Comparison of ENCODE assay signal across 29 cellular contexts in the genomic region with DNA sequence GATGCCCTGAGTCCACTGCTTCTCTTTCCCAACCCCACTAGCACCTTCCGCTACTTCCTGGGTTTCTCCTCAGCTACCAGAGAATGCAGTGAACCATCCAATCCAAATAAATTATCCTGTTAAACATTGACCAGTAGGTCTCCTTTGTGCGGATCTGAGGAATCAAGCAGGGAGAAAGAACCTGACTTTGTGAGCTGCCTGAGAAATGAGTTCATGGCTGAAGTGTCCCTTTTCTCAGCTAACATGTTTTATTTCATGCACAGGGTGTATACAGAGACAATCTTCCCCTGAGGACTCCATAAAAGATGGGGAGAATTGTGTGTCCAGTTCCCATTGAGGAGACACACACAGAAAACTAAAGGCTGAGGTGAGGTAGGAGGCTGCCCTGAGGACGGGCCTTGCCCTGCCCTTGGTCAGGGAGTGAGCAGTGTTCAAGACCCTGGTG.
A peak's percentile ranks its signal among the peaks of the same experiment; 100 is the strongest.
DNase-seq lines count a peak whose midpoint lies in the region; ATAC-seq and TF ChIP-seq lines count a peak whose summit lies in the region.
"Had no signal": no experiment of that assay in that cellular context is flagged by ENCODE, and none has a peak within 500 bp of the region (broad histone marks: within the 10 kb centered on the region; RNA-seq: fewer than 3 reads in every experiment).

No MANE protein-coding gene starts in this region.

- H3K9me3 ChIP-seq in endodermal cell (ENCODE audit: control insufficient read depth, low read length): no peaks in the 10 kb centered on the region
- H3K9me3 ChIP-seq in SJCRH30 (replicated peaks): no peaks in the 10 kb centered on the region
- H3K9me3 ChIP-seq: esophagus squamous epithelium had no signal

- H3K9me3 Mint-ChIP-seq in endodermal cell: no peaks in the 10 kb centered on the region
- no peaks in the 10 kb centered on the region for H3K9me3 Mint-ChIP-seq in stimulated activated effector memory CD8-positive, alpha-beta T cell treated with anti-CD3 and anti-CD28 coated beads, Interleukin-12 subunit alpha, Interleukin-12 subunit beta, amount 100 ng/mL, for 72 hours
- H3K9me3 Mint-ChIP-seq: activated naive CD8-positive, alpha-beta T cell treated with anti-CD3 and anti-CD28 coated beads, Interleukin-2, amount 10 ng/mL, durations not matched to agents 7 days and 5 days; CD4-positive, alpha-beta T cell; effector memory CD8-positive, alpha-beta T cell; GM23338; stimulated activated naive CD8-positive, alpha-beta T cell treated with anti-CD3 and anti-CD28 coated beads, Interleukin-15, amount 100 ng/mL, for 72 hours had no signal

- ATAC-seq in left lobe of liver: peak; percentile 27
- peak; percentile 11 for ATAC-seq in stimulated activated effector memory CD8-positive, alpha-beta T cell treated with anti-CD3 and anti-CD28 coated beads, Interleukin-12 subunit alpha, Interleukin-12 subunit beta, amount 100 ng/mL, for 72 hours
- no peak for ATAC-seq in HG02759 (IDR thresholded peaks at IDR 0.05; ENCODE audit: unreplicated experiment)
- ATAC-seq: activated CD4-positive, alpha-beta T cell treated with anti-CD3 and anti-CD28 coated beads for 36 hours; activated CD8-positive, alpha-beta T cell treated with anti-CD3 and anti-CD28 coated beads, Interleukin-2, amount 10 ng/mL, durations not matched to agents 7 days and 5 days; effector memory CD8-positive, alpha-beta T cell; GM23338; SK-N-SH treated with all-trans-retinoic acid at 6 μM for 48 hours; stimulated activated naive CD8-positive, alpha-beta T cell treated with anti-CD3 and anti-CD28 coated beads, Interleukin-15, amount 100 ng/mL, for 72 hours had no signal

- H3K4me3 ChIP-seq in endodermal cell (ENCODE audit: low read length) (peak overlapping the region; percentile 18), SJCRH30 (no peak overlapping the region)
- H3K4me3 ChIP-seq: esophagus squamous epithelium, GM23338 had no signal

- no peak overlapping the region for H3K9ac ChIP-seq in endodermal cell (ENCODE audit: extremely low read depth, low read length, poor library complexity, severe bottlenecking)

- no peak for TF ChIP-seq CTCF in endodermal cell (conservative IDR thresholded peaks at IDR 0.05)

- DNase-seq in NCI-H510A treated with DMSO at 0.1 percent for 48 hours (lab: John Stamatoyannopoulos, UW): peak; percentile 5
- no peak for DNase-seq in NCI-H510A (lab: John Stamatoyannopoulos, UW)
- no peak for DNase-seq in endodermal cell
- DNase-seq in left lobe of liver (ENCODE audit: low spot score): no peak
- DNase-seq in stimulated activated effector memory CD8-positive, alpha-beta T cell treated with anti-CD3 and anti-CD28 coated beads, Interleukin-12 subunit alpha, Interleukin-12 subunit beta, amount 100 ng/mL, for 72 hours (ENCODE audit: low spot score in 2 of 2): no peak
- DNase-seq in SJCRH30: no peak
- DNase-seq in T-helper 1 cell: no peak
- DNase-seq: 8988T; activated CD4-positive, alpha-beta T cell treated with anti-CD3 and anti-CD28 coated beads for 36 hours; activated CD8-positive, alpha-beta T cell treated with anti-CD3 and anti-CD28 coated beads, Interleukin-2, amount 10 ng/mL, durations not matched to agents 7 days and 5 days; activated effector memory CD4-positive, alpha-beta T cell treated with Interleukin-2 at 50 U/mL for 16 hours; activated naive CD8-positive, alpha-beta T cell treated with anti-CD3 and anti-CD28 coated beads, Interleukin-2, amount 10 ng/mL, durations not matched to agents 7 days and 5 days; activated T-cell treated with anti-CD3 and anti-CD28 coated beads for 4 hours; AML-193; caudate nucleus; CD4-positive, alpha-beta T cell; cortex of kidney; DMS153; effector memory CD8-positive, alpha-beta T cell; esophagus squamous epithelium; foreskin melanocyte; NCI-H1105 treated with DMSO at 0.1 percent for 48 hours; NCI-H2081; NCI-H226; OCI-M1; stimulated activated naive CD8-positive, alpha-beta T cell treated with anti-CD3 and anti-CD28 coated beads, Interleukin-15, amount 100 ng/mL, for 72 hours had no signal

- H3K36me3 Mint-ChIP-seq in endodermal cell (ENCODE audit: low read depth): no peaks in the 10 kb centered on the region
- H3K36me3 Mint-ChIP-seq in stimulated activated effector memory CD8-positive, alpha-beta T cell treated with anti-CD3 and anti-CD28 coated beads, Interleukin-12 subunit alpha, Interleukin-12 subunit beta, amount 100 ng/mL, for 72 hours: no peaks in the 10 kb centered on the region
- H3K36me3 Mint-ChIP-seq: activated naive CD8-positive, alpha-beta T cell treated with anti-CD3 and anti-CD28 coated beads, Interleukin-2, amount 10 ng/mL, durations not matched to agents 7 days and 5 days had no signal

- no peak overlapping the region for H3K27ac Mint-ChIP-seq in endodermal cell
- H3K27ac Mint-ChIP-seq in stimulated activated effector memory CD8-positive, alpha-beta T cell treated with anti-CD3 and anti-CD28 coated beads, Interleukin-12 subunit alpha, Interleukin-12 subunit beta, amount 100 ng/mL, for 72 hours: no peak overlapping the region
- H3K27ac Mint-ChIP-seq: activated CD4-positive, alpha-beta T cell treated with anti-CD3 and anti-CD28 coated beads for 36 hours; activated CD8-positive, alpha-beta T cell treated with anti-CD3 and anti-CD28 coated beads, Interleukin-2, amount 10 ng/mL, durations not matched to agents 7 days and 5 days; activated naive CD8-positive, alpha-beta T cell treated with anti-CD3 and anti-CD28 coated beads, Interleukin-2, amount 10 ng/mL, durations not matched to agents 7 days and 5 days; CD4-positive, alpha-beta T cell; effector memory CD8-positive, alpha-beta T cell; GM23338 had no signal

- peaks cover 99% of the 10 kb centered on the region for H3K27me3 Mint-ChIP-seq in endodermal cell (ENCODE audit: insufficient read depth)

- H3K4me3 Mint-ChIP-seq in endodermal cell: no peak overlapping the region
- H3K4me3 Mint-ChIP-seq in stimulated activated effector memory CD8-positive, alpha-beta T cell treated with anti-CD3 and anti-CD28 coated beads, Interleukin-12 subunit alpha, Interleukin-12 subunit beta, amount 100 ng/mL, for 72 hours: no peak overlapping the region
- H3K4me3 Mint-ChIP-seq: activated CD4-positive, alpha-beta T cell treated with anti-CD3 and anti-CD28 coated beads for 36 hours; activated CD8-positive, alpha-beta T cell treated with anti-CD3 and anti-CD28 coated beads, Interleukin-2, amount 10 ng/mL, durations not matched to agents 7 days and 5 days; activated naive CD8-positive, alpha-beta T cell treated with anti-CD3 and anti-CD28 coated beads, Interleukin-2, amount 10 ng/mL, durations not matched to agents 7 days and 5 days; CD4-positive, alpha-beta T cell; effector memory CD8-positive, alpha-beta T cell; GM23338; stimulated activated naive CD8-positive, alpha-beta T cell treated with anti-CD3 and anti-CD28 coated beads, Interleukin-15, amount 100 ng/mL, for 72 hours had no signal

- H3K27me3 ChIP-seq in endodermal cell (ENCODE audit: control insufficient read depth, insufficient read depth, low read length, poor library complexity, severe bottlenecking): peaks cover 86% of the 10 kb centered on the region
- peaks cover 21% of the 10 kb centered on the region for H3K27me3 ChIP-seq in SJCRH30

- H3K27ac ChIP-seq in endodermal cell (ENCODE audit: low read depth, low read length) (no peak overlapping the region), SJCRH30 (no peak overlapping the region)
- H3K27ac ChIP-seq: esophagus squamous epithelium had no signal

- peaks cover 10% of the 10 kb centered on the region for H3K4me1 ChIP-seq in endodermal cell (ENCODE audit: control insufficient read depth, insufficient read depth, low read length)
- no peaks in the 10 kb centered on the region for H3K4me1 ChIP-seq in SJCRH30
- H3K4me1 ChIP-seq: esophagus squamous epithelium had no signal

- WGBS in endodermal cell (ENCODE audit: insufficient coverage in 1 of 2, insufficient read length in 1 of 2), 2 experiments: 78 to 96% methylated on average over 2 to 3 of the region's 3 CpGs

- peaks cover 10% of the 10 kb centered on the region for H3K4me1 Mint-ChIP-seq in endodermal cell
- no peaks in the 10 kb centered on the region for H3K4me1 Mint-ChIP-seq in stimulated activated effector memory CD8-positive, alpha-beta T cell treated with anti-CD3 and anti-CD28 coated beads, Interleukin-12 subunit alpha, Interleukin-12 subunit beta, amount 100 ng/mL, for 72 hours
- H3K4me1 Mint-ChIP-seq: activated CD4-positive, alpha-beta T cell treated with anti-CD3 and anti-CD28 coated beads for 36 hours; activated naive CD8-positive, alpha-beta T cell treated with anti-CD3 and anti-CD28 coated beads, Interleukin-2, amount 10 ng/mL, durations not matched to agents 7 days and 5 days; GM23338; stimulated activated naive CD8-positive, alpha-beta T cell treated with anti-CD3 and anti-CD28 coated beads, Interleukin-15, amount 100 ng/mL, for 72 hours had no signal

- H3K36me3 ChIP-seq in endodermal cell (ENCODE audit: control insufficient read depth, insufficient read depth, low read length) (no peaks in the 10 kb centered on the region), SJCRH30 (no peaks in the 10 kb centered on the region)
- H3K36me3 ChIP-seq: esophagus squamous epithelium had no signal
